26 cellular contexts compared by ENCODE assay signal in genomic region chr11:89442801-89443200, GRCh38. TPM values are rescaled to one million over a fixed set of nuclear protein-coding genes. Genes with fewer than 3 reads are reported as not detected.
"Had no signal": no experiment of that assay in that cellular context is flagged by ENCODE, and none has a peak within 500 bp of the region (broad histone marks: within the 10 kb centered on the region; RNA-seq: fewer than 3 reads in every experiment).

No MANE protein-coding gene starts in this region.

- H3K4me1 Mint-ChIP-seq: immature natural killer cell; memory B cell; stimulated activated memory B cell treated with anti-CD40 and anti-IgM and Interleukin-4, amounts not matched to agents 10 μg/mL and 1 μg/mL and 100 μg/mL, for 72 hours had no signal

- H3K4me3 ChIP-seq: esophagus squamous epithelium, gastroesophageal sphincter, left ventricle myocardium inferior, lower lobe of right lung, prostate gland, spleen, testis had no signal

- H3K9me3 ChIP-seq: esophagus squamous epithelium, lower lobe of right lung, prostate gland, testis had no signal

- H2AFZ ChIP-seq: parathyroid adenoma had no signal

- H3K27me3 Mint-ChIP-seq: memory B cell; natural killer cell treated with Interleukin-12 subunit alpha and Interleukin-12 subunit beta and Interleukin-15 and Interleukin-18, amount 100 ng/mL, for 72 hours; stimulated activated memory B cell treated with anti-CD40 and anti-IgM and Interleukin-4, amounts not matched to agents 10 μg/mL and 1 μg/mL and 100 μg/mL, for 72 hours; stimulated activated naive CD8-positive, alpha-beta T cell treated with anti-CD3 and anti-CD28 coated beads, Interleukin-15, Interleukin-2, amounts not matched to agents 100 ng/mL and 50 ng/mL, for 24 hours had no signal

- H3K27ac Mint-ChIP-seq: immature natural killer cell; memory B cell; natural killer cell treated with Interleukin-12 subunit alpha and Interleukin-12 subunit beta and Interleukin-15 and Interleukin-18, amount 100 ng/mL, for 72 hours; stimulated activated memory B cell treated with anti-CD40 and anti-IgM and Interleukin-4, amounts not matched to agents 10 μg/mL and 1 μg/mL and 100 μg/mL, for 72 hours; stimulated activated naive CD8-positive, alpha-beta T cell treated with anti-CD3 and anti-CD28 coated beads, Interleukin-15, Interleukin-2, amounts not matched to agents 100 ng/mL and 50 ng/mL, for 24 hours had no signal

- ATAC-seq: gastroesophageal sphincter; lower lobe of right lung; natural killer cell treated with Interleukin-12 subunit alpha and Interleukin-12 subunit beta and Interleukin-15 and Interleukin-18, amount 100 ng/mL, for 72 hours; sciatic nerve; stimulated activated memory B cell treated with anti-CD40 and anti-IgM and Interleukin-4, amounts not matched to agents 10 μg/mL and 1 μg/mL and 100 μg/mL, for 72 hours had no signal

- H3K36me3 Mint-ChIP-seq: immature natural killer cell; memory B cell; natural killer cell treated with Interleukin-12 subunit alpha and Interleukin-12 subunit beta and Interleukin-15 and Interleukin-18, amount 100 ng/mL, for 72 hours; stimulated activated memory B cell treated with anti-CD40 and anti-IgM and Interleukin-4, amounts not matched to agents 10 μg/mL and 1 μg/mL and 100 μg/mL, for 72 hours had no signal

- DNase-seq: central memory CD4-positive, alpha-beta T cell; cortex of kidney; effector memory CD4-positive, alpha-beta T cell; esophagus squamous epithelium; foreskin fibroblast; glutamatergic neuron; immature natural killer cell; left ventricle myocardium inferior; lower lobe of right lung; midbrain; occipital lobe; spleen; stimulated activated CD4-positive, alpha-beta T cell treated with anti-CD3 and anti-CD28 coated beads, Interleukin-15, amount 100 ng/mL, for 24 hours; stimulated activated CD4-positive, alpha-beta T cell treated with anti-CD3 and anti-CD28 coated beads, Interleukin-1b, Interleukin-23, amount 100 ng/mL, for 48 hours; stimulated activated CD4-positive, alpha-beta T cell treated with anti-CD3 and anti-CD28 coated beads, Interleukin-4, amount 100 ng/mL, for 24 hours; testis; trophoblast cell had no signal

- H3K27me3 ChIP-seq: esophagus squamous epithelium, gastroesophageal sphincter, spleen, testis had no signal

- H3K36me3 ChIP-seq: esophagus squamous epithelium, gastroesophageal sphincter, left ventricle myocardium inferior, lower lobe of right lung, prostate gland, spleen had no signal

- H3K4me1 ChIP-seq: esophagus squamous epithelium, gastroesophageal sphincter, left ventricle myocardium inferior, lower lobe of right lung, parathyroid adenoma, prostate gland, spleen, testis had no signal

- H3K4me3 Mint-ChIP-seq: immature natural killer cell; memory B cell; natural killer cell treated with Interleukin-12 subunit alpha and Interleukin-12 subunit beta and Interleukin-15 and Interleukin-18, amount 100 ng/mL, for 72 hours; stimulated activated memory B cell treated with anti-CD40 and anti-IgM and Interleukin-4, amounts not matched to agents 10 μg/mL and 1 μg/mL and 100 μg/mL, for 72 hours; stimulated activated naive CD8-positive, alpha-beta T cell treated with anti-CD3 and anti-CD28 coated beads, Interleukin-15, Interleukin-2, amounts not matched to agents 100 ng/mL and 50 ng/mL, for 24 hours had no signal

RNA-seq across cellular contexts. Expression of gene NOX4, which starts 48.4 kb away (rescaled TPM):
- total RNA-seq: natural killer cell treated with Interleukin-12 subunit alpha and Interleukin-12 subunit beta and Interleukin-15 and Interleukin-18, amount 100 ng/mL, for 72 hours had no signal
- polyA plus RNA-seq: immature natural killer cell, keratinocyte had no signal
